Comparison of ENCODE assay signal across 14 cellular contexts in the genomic region with DNA sequence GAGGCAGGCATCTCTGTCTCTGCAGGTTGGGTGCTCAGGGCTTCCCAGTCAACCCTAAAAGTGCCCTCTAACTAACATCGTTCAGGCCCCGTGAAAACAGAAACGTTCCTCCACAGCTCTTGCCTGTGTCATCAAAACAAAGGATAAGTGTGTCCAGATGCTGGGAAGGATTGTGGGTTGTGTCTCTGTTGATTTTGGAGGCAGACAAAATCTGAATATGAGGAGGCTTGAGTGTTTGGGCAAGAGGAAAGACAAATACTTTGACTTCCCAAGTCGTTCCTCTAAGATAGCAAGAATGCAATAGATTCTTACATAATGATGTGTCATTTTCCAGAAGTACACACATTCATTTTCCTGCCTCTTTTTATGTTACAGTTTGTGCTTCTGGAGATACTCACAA. TPM values are rescaled to one million over a fixed set of nuclear protein-coding genes. Genes with fewer than 3 reads are reported as not detected.
DNase-seq lines count a peak whose midpoint lies in the region; TF ChIP-seq lines count a peak whose summit lies in the region.
"Had no signal": no experiment of that assay in that cellular context is flagged by ENCODE, and none has a peak within 500 bp of the region (broad histone marks: within the 10 kb centered on the region; RNA-seq: fewer than 3 reads in every experiment).

No MANE protein-coding gene starts in this region.

- DNase-seq in EH (ENCODE audit: low read depth) (peak; percentile 95), adipocyte (ENCODE audit: low read depth) (peak; percentile 93), fibroblast of peridontal ligament (ENCODE audit: extremely low read depth) (peak; percentile 98), activated gamma-delta T cell (lab: John Stamatoyannopoulos, UW) (no peak), midbrain (lab: John Stamatoyannopoulos, UW) (no peak), testis (no peak)
- DNase-seq: activated CD8-positive, alpha-beta memory T cell treated with anti-CD3 and anti-CD28 coated beads, Interleukin-2, amount 10 ng/mL, durations not matched to agents 7 days and 5 days; activated naive CD4-positive, alpha-beta T cell treated with anti-CD3 and anti-CD28 coated beads, Interleukin-2, amount 10 ng/mL, durations not matched to agents 7 days and 5 days; kidney; MM.1S; naive B cell had no signal

- H3K4me2 ChIP-seq in skeletal muscle satellite cell (ENCODE audit: low read length): peak overlapping the region; percentile 44

- no peak overlapping the region for H3K4me3 ChIP-seq in adipocyte (ENCODE audit: low read length)
- H3K4me3 ChIP-seq in skeletal muscle satellite cell (ENCODE audit: low read length): no peak overlapping the region
- no peak overlapping the region for H3K4me3 ChIP-seq in testis
- H3K4me3 ChIP-seq: right atrium auricular region had no signal

- no peaks in the 10 kb centered on the region for H3K36me3 ChIP-seq in adipocyte (ENCODE audit: control insufficient read depth, insufficient read depth, low read length, severe bottlenecking)
- H3K36me3 ChIP-seq in skeletal muscle satellite cell (ENCODE audit: insufficient read depth, low read length): no peaks in the 10 kb centered on the region
- no peaks in the 10 kb centered on the region for H3K36me3 ChIP-seq in testis (ENCODE audit: low read depth, missing control alignments)
- H3K36me3 ChIP-seq: right atrium auricular region had no signal

- no peak overlapping the region for H3K27ac ChIP-seq in testis
- H3K27ac ChIP-seq: right atrium auricular region, VCaP had no signal

- H3K27me3 ChIP-seq in adipocyte (replicated peaks; ENCODE audit: control insufficient read depth, insufficient read depth, low read length) (no peaks in the 10 kb centered on the region), skeletal muscle satellite cell (ENCODE audit: control insufficient read depth, insufficient read depth, low read length) (no peaks in the 10 kb centered on the region), testis (no peaks in the 10 kb centered on the region)
- H3K27me3 ChIP-seq: right atrium auricular region had no signal

- no peak for TF ChIP-seq POLR2A in testis (IDR thresholded peaks at IDR 0.05)

- 43 to 62% methylated on average over 4 of the region's 4 CpGs for WGBS in testis, 2 donors

- H3K4me1 ChIP-seq in adipocyte (ENCODE audit: control insufficient read depth, insufficient read depth, low read length): peaks cover 5% of the 10 kb centered on the region
- H3K4me1 ChIP-seq in skeletal muscle satellite cell (ENCODE audit: control insufficient read depth, insufficient read depth, low read length): peaks cover 14% of the 10 kb centered on the region
- peaks cover 3% of the 10 kb centered on the region for H3K4me1 ChIP-seq in testis
- H3K4me1 ChIP-seq: right atrium auricular region had no signal

- intact Hi-C loops in testis (cut with DNase I; ENCODE audit: low total_unique reads): no loop called here

- H3K9ac ChIP-seq in adipocyte (ENCODE audit: low read length) (no peak overlapping the region), skeletal muscle satellite cell (ENCODE audit: low read depth, low read length) (no peak overlapping the region)

- no peak for TF ChIP-seq CTCF in testis (IDR thresholded peaks at IDR 0.05)

- no peaks in the 10 kb centered on the region for H3K9me3 ChIP-seq in adipocyte (ENCODE audit: control insufficient read depth, low read length)
- no peaks in the 10 kb centered on the region for H3K9me3 ChIP-seq in skeletal muscle satellite cell (replicated peaks; ENCODE audit: low read length)
- H3K9me3 ChIP-seq in testis: no peaks in the 10 kb centered on the region
- H3K9me3 ChIP-seq: right atrium auricular region had no signal

RNA-seq across cellular contexts. Expression of gene SERPINA3, which starts 52.9 kb away (rescaled TPM):
- total RNA-seq in skeletal muscle satellite cell (2012; rRNA removed): 3.0 and 12.9 TPM in 2 replicates
- total RNA-seq in testis: 100 to 1,000 TPM in 1 of 2 donors, 10 to 100 TPM in 1; 27.4 to 238 TPM
- polyA plus RNA-seq in testis (ENCODE audit: insufficient read depth, low read depth, low replicate concordance): 28.2 TPM
- total RNA-seq: activated CD8-positive, alpha-beta memory T cell treated with anti-CD3 and anti-CD28 coated beads, Interleukin-2, amount 10 ng/mL, durations not matched to agents 7 days and 5 days had no signal

Comparison
In these comparisons a context has a peak if more than half of its experiments do, and no peak if none do; other contexts are left out.
1. DNase-seq: peak in EH (single experiment), adipocyte (single experiment) and fibroblast of peridontal ligament (single experiment); none in activated gamma-delta T cell (single experiment), midbrain (single experiment) and testis (single experiment).